Comparison of ENCODE assay signal across 2 cellular contexts in the genomic region with DNA sequence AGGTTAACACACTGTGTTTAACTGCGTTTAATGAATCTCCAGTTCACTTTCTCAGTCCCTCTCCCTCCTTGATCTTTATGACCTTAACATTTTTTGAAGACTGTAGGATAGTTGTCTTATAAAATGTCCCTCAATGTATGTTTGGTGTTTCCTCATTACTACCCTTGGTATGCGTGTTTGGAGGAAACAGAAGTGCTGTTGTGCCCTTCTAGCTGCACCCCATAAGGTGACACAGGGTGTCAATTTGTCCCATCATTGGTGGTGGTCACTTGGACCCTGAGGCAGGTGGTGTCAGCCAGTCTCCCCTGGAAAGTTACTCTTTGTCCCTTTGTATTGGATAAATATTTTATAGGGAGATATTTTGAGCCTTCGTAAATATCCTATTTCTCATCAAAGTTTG.
TF ChIP-seq lines count a peak whose summit lies in the region.

No MANE protein-coding gene starts in this region.

TF ChIP-seq in GM12891, 5 proteins besides CTCF, POLR2A, EP300 and RAD21 (continued from another document):
- no peak for TF ChIP-seq TAF1 (IDR thresholded peaks at IDR 0.05; ENCODE audit: low read depth, low read length)
- no peak for TF ChIP-seq SPI1 (IDR thresholded peaks at IDR 0.05; ENCODE audit: low read depth, low read length)
- TF ChIP-seq POU2F2 (IDR thresholded peaks at IDR 0.05; ENCODE audit: low read depth, low read length), result no peak
TF ChIP-seq in GM12891: peak in this region for 0.

TF ChIP-seq in K562, 482 proteins besides CTCF, POLR2A, EP300 and RAD21 (continued from another document):
- TF ChIP-seq FOXK1 (CRISPR knock-in tag; IDR thresholded peaks at IDR 0.05; ENCODE audit: borderline replicate concordance), result no peak
